In genomic region chr13:110229905-110230563, GRCh38 we compare ENCODE assay signal across 24 cellular contexts.
DNase-seq lines count a peak whose midpoint lies in the region; ATAC-seq and TF ChIP-seq lines count a peak whose summit lies in the region.
"Had no signal": no experiment of that assay in that cellular context is flagged by ENCODE, and none has a peak within 500 bp of the region (broad histone marks: within the 10 kb centered on the region; RNA-seq: fewer than 3 reads in every experiment).

No MANE protein-coding gene starts in this region.

- H3F3A ChIP-seq in neural progenitor cell (ENCODE audit: low read depth): no peaks in the 10 kb centered on the region

- H3K36me3 Mint-ChIP-seq in chondrocyte (ENCODE audit: low read depth) (peaks cover 24% of the 10 kb centered on the region), neural progenitor cell (peaks cover 9% of the 10 kb centered on the region), T-cell (no peaks in the 10 kb centered on the region)
- H3K36me3 Mint-ChIP-seq: activated naive CD4-positive, alpha-beta T cell treated with anti-CD3 and anti-CD28 coated beads, Interleukin-2, amount 50 U/mL, for 24 hours; CD8-positive, alpha-beta memory T cell; naive thymus-derived CD8-positive, alpha-beta T cell had no signal

- WGBS in right cardiac atrium: 90% methylated on average over 16 of the region's 16 CpGs
- WGBS in prostate gland: 93% methylated on average over 16 of the region's 16 CpGs

- H3K9me3 ChIP-seq in right cardiac atrium (ENCODE audit: control insufficient read depth, low read length) (no peaks in the 10 kb centered on the region), neural progenitor cell (ENCODE audit: low read depth) (no peaks in the 10 kb centered on the region), upper lobe of right lung (no peaks in the 10 kb centered on the region), prostate gland (no peaks in the 10 kb centered on the region)
- H3K9me3 ChIP-seq: A549, left lung, Peyer's patch, vagina had no signal

- H3K4me3 ChIP-seq in right cardiac atrium (ENCODE audit: low read length): no peak overlapping the region
- no peak overlapping the region for H3K4me3 ChIP-seq in neural progenitor cell
- no peak overlapping the region for H3K4me3 ChIP-seq in upper lobe of right lung
- no peak overlapping the region for H3K4me3 ChIP-seq in prostate gland
- H3K4me3 ChIP-seq: A549, left lung, Peyer's patch, vagina had no signal

- no peak for DNase-seq in right cardiac atrium
- DNase-seq in Right ventricle myocardium inferior (ENCODE audit: missing footprints): no peak
- DNase-seq in chondrocyte (ENCODE audit: low spot score): no peak
- DNase-seq in neural progenitor cell (ENCODE audit: low spot score): no peak
- DNase-seq in upper lobe of right lung: no peak
- DNase-seq in prostate gland (ENCODE audit: low spot score): no peak
- no peak for DNase-seq in T-cell
- no peak for DNase-seq in NCI-H1105 treated with DMSO at 0.1 percent for 48 hours (lab: John Stamatoyannopoulos, UW)
- DNase-seq: activated CD4-positive, alpha-beta T cell treated with anti-CD3 and anti-CD28 coated beads for 48 hours; CD8-positive, alpha-beta memory T cell; central memory CD4-positive, alpha-beta T cell; left lung; naive thymus-derived CD8-positive, alpha-beta T cell; NCI-H2171; NK-92 treated with Interleukin-12 subunit alpha and Interleukin-12 subunit beta, amount 100 ng/mL, for 24 hours; Peyer's patch; stimulated activated CD8-positive, alpha-beta memory T cell treated with anti-CD3 and anti-CD28 coated beads, Interleukin-4, amount 100 ng/mL, for 48 hours; T-helper 17 cell had no signal

- H3K4me1 Mint-ChIP-seq in chondrocyte (ENCODE audit: low read depth) (peaks cover 79% of the 10 kb centered on the region), neural progenitor cell (peaks cover 22% of the 10 kb centered on the region), T-cell (no peaks in the 10 kb centered on the region)
- H3K4me1 Mint-ChIP-seq: activated naive CD4-positive, alpha-beta T cell treated with anti-CD3 and anti-CD28 coated beads, Interleukin-2, amount 50 U/mL, for 24 hours; B cell; CD8-positive, alpha-beta memory T cell; naive thymus-derived CD8-positive, alpha-beta T cell; T-helper 17 cell had no signal

- no peak for TF ChIP-seq POLR2A in prostate gland (IDR thresholded peaks at IDR 0.05)

- H2AFZ ChIP-seq in neural progenitor cell (replicated peaks): no peak overlapping the region
- H2AFZ ChIP-seq: parathyroid adenoma had no signal

- no peaks in the 10 kb centered on the region for H4K20me1 ChIP-seq in neural progenitor cell (ENCODE audit: low read depth)

- H3K4me2 ChIP-seq in neural progenitor cell: no peak overlapping the region
- H3K4me2 ChIP-seq: A549, KMS-11 had no signal

- POLR2A ChIA-PET in T-cell (lab: Charles Lee): no interaction called here

- H3K9me3 Mint-ChIP-seq in chondrocyte (ENCODE audit: low read depth) (no peaks in the 10 kb centered on the region), neural progenitor cell (no peaks in the 10 kb centered on the region), T-cell (no peaks in the 10 kb centered on the region)
- H3K9me3 Mint-ChIP-seq: activated naive CD4-positive, alpha-beta T cell treated with anti-CD3 and anti-CD28 coated beads, Interleukin-2, amount 50 U/mL, for 24 hours; naive thymus-derived CD8-positive, alpha-beta T cell had no signal

- H3K9ac ChIP-seq in neural progenitor cell: no peak overlapping the region
- H3K9ac ChIP-seq: KMS-11, parathyroid adenoma had no signal

- ATAC-seq in right cardiac atrium (no peak), Right ventricle myocardium inferior (no peak), upper lobe of right lung (peak; percentile 26), T-cell (replicated peaks in 1 of 4) (no peak)
- ATAC-seq: A549; left lung; naive thymus-derived CD8-positive, alpha-beta T cell; T-helper 17 cell had no signal

- H3K27ac ChIP-seq in right cardiac atrium (ENCODE audit: low read length) (peak overlapping the region; percentile 20), neural progenitor cell (no peak overlapping the region), upper lobe of right lung (no peak overlapping the region), prostate gland (no peak overlapping the region)
- H3K27ac ChIP-seq: A549, KMS-11, left lung, parathyroid adenoma had no signal

- CTCF ChIA-PET in T-cell (lab: Charles Lee): no interaction called here

- H3K4me1 ChIP-seq in right cardiac atrium (ENCODE audit: control insufficient read depth, insufficient read depth, low read length) (peaks cover 13% of the 10 kb centered on the region), neural progenitor cell (peaks cover 9% of the 10 kb centered on the region), upper lobe of right lung (peaks cover 30% of the 10 kb centered on the region), prostate gland (replicated peaks) (no peaks in the 10 kb centered on the region)
- H3K4me1 ChIP-seq: parathyroid adenoma had no signal

- no peaks in the 10 kb centered on the region for H3K36me3 ChIP-seq in neural progenitor cell
- no peaks in the 10 kb centered on the region for H3K36me3 ChIP-seq in upper lobe of right lung
- H3K36me3 ChIP-seq in prostate gland: no peaks in the 10 kb centered on the region
- H3K36me3 ChIP-seq: left lung, Peyer's patch, vagina had no signal

- peak overlapping the region; percentile 84 for H3K27ac Mint-ChIP-seq in chondrocyte (ENCODE audit: unreplicated experiment)
- peak overlapping the region; percentile 1 for H3K27ac Mint-ChIP-seq in neural progenitor cell
- H3K27ac Mint-ChIP-seq in T-cell: no peak overlapping the region
- H3K27ac Mint-ChIP-seq: activated naive CD4-positive, alpha-beta T cell treated with anti-CD3 and anti-CD28 coated beads, Interleukin-2, amount 50 U/mL, for 24 hours; B cell; CD8-positive, alpha-beta memory T cell; T-helper 17 cell had no signal

- no peak for TF ChIP-seq CTCF in chondrocyte (IDR thresholded peaks at IDR 0.05)
- no peak for TF ChIP-seq CTCF in neural progenitor cell (IDR thresholded peaks at IDR 0.05)
- no peak for TF ChIP-seq CTCF in upper lobe of right lung (IDR thresholded peaks at IDR 0.05)
- no peak for TF ChIP-seq CTCF in prostate gland (IDR thresholded peaks at IDR 0.05)

- intact Hi-C loops in right cardiac atrium (cut with DNase I) (loop anchor here (5.0 to 10.0 kb wide), 4 partner anchors 77 to 215 kb away; partner anchors contain the start of genes COL4A1 (in 2 of the 4) and COL4A2 (in 2 of the 4)), Right ventricle myocardium inferior (cut with DNase I) (loop anchor here (5.0 to 10.0 kb wide), 2 partner anchors 32 to 485 kb away; partner anchors contain the start of gene ING1), upper lobe of right lung (cut with DNase I) (loop anchor here (10.0 kb wide), 2 partner anchors 75 to 185 kb away; partner anchors contain the start of genes COL4A1 and COL4A2), prostate gland (cut with DNase I) (loop anchor here (5.0 kb wide), 1 partner anchor 182 kb away; no protein-coding TSS in a partner anchor)

- no peaks in the 10 kb centered on the region for H3K27me3 Mint-ChIP-seq in chondrocyte (ENCODE audit: low read depth)
- H3K27me3 Mint-ChIP-seq in neural progenitor cell (ENCODE audit: insufficient read depth, low read depth): peaks cover 8% of the 10 kb centered on the region
- H3K27me3 Mint-ChIP-seq in T-cell: peaks cover 27 to 29% of the 10 kb centered on the region in 2 donors

- no peak overlapping the region for H3K4me3 Mint-ChIP-seq in chondrocyte (ENCODE audit: unreplicated experiment)
- H3K4me3 Mint-ChIP-seq in neural progenitor cell: no peak overlapping the region
- H3K4me3 Mint-ChIP-seq in T-cell: no peak overlapping the region
- H3K4me3 Mint-ChIP-seq: activated naive CD4-positive, alpha-beta T cell treated with anti-CD3 and anti-CD28 coated beads, Interleukin-2, amount 50 U/mL, for 24 hours; B cell; CD8-positive, alpha-beta memory T cell; naive thymus-derived CD8-positive, alpha-beta T cell; T-helper 17 cell had no signal

- H3K79me2 ChIP-seq in neural progenitor cell (ENCODE audit: low read depth): no peaks in the 10 kb centered on the region
- H3K79me2 ChIP-seq: parathyroid adenoma had no signal

- H3K27me3 ChIP-seq in right cardiac atrium (ENCODE audit: control insufficient read depth, insufficient read depth) (no peaks in the 10 kb centered on the region), neural progenitor cell (no peaks in the 10 kb centered on the region), upper lobe of right lung (no peaks in the 10 kb centered on the region), prostate gland (replicated peaks; ENCODE audit: insufficient read depth) (no peaks in the 10 kb centered on the region)
- H3K27me3 ChIP-seq: left lung, Peyer's patch, vagina had no signal

Comparison
In these comparisons a context has a peak if more than half of its experiments do, and no peak if none do; other contexts are left out.
1. H3K27ac Mint-ChIP-seq: peak in chondrocyte (single experiment) and neural progenitor cell (single experiment); none in T-cell (0 of 2).